17 cellular contexts compared by ENCODE assay signal in the genomic region with DNA sequence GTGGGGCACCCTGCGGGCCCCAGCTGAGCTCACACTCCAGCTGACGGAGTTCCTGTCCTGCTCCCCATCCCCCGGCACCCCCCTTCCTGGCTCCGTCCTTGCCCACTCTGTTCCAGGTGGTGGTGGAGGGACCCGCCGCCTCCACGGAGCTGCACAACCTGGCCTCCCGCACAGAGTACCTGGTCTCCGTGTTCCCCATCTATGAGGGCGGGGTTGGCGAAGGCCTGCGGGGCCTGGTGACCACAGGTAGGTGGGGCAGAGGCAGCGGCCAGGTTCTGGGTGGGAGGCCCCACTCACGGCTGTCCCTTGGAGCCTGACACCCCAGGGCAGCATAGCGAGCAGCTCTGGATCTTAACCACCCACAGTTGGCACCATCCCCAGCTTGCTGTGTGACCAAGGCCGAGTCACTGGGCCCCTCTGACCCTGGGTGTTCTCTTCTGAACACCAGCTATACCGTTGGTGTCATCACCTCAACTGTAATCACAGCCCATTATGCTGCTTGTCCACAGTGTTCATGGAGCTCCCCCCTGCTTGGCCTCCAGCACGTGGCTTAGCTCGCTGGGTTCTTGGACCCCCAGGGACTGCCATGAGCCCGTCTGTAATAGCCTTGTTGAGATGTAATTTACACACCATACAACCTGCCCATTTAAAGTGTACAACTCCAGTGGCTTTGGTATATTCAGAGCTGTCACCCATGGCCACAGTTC.
DNase-seq lines count a peak whose midpoint lies in the region; ATAC-seq and TF ChIP-seq lines count a peak whose summit lies in the region.
"Had no signal": no experiment of that assay in that cellular context is flagged by ENCODE, and none has a peak within 500 bp of the region (broad histone marks: within the 10 kb centered on the region; RNA-seq: fewer than 3 reads in every experiment).

No MANE protein-coding gene starts in this region.

- ATAC-seq in RWPE2 (ENCODE audit: low read depth) (peak; percentile 24), GM18907 (IDR thresholded peaks at IDR 0.05; ENCODE audit: unreplicated experiment) (no peak)
- ATAC-seq: activated CD8-positive, alpha-beta memory T cell treated with anti-CD3 and anti-CD28 coated beads, Interleukin-2, amount 10 ng/mL, durations not matched to agents 7 days and 5 days had no signal

- H3K36me3 ChIP-seq in HEK293 (ENCODE audit: control insufficient read depth in 2 of 2, insufficient read depth in 1 of 2, low read length in 2 of 2) (no peaks in the 10 kb centered on the region), RWPE2 (ENCODE audit: low read depth) (no peaks in the 10 kb centered on the region)

- CTCF ChIA-PET in HEK293 (lab: Yijun Ruan, JAX): interaction anchor here (0.5 to 4.9 kb wide), 17 partner anchors 8 to 670 kb away, joined by 3 to 89 read pairs (median 5); partner anchors contain the start of gene COL20A1

- no peak for TF ChIP-seq CTCF in HEK293 (tag by site-specific recombination; IDR thresholded peaks at IDR 0.05)
- TF ChIP-seq CTCF in RWPE2 (IDR thresholded peaks at IDR 0.05; ENCODE audit: poor library complexity, severe bottlenecking): no peak

- POLR2A ChIA-PET in HEK293 (lab: Yijun Ruan, JAX): interaction anchor here (1.2 kb wide), 1 partner anchor 70 kb away, joined by 3 read pairs; no protein-coding TSS in a partner anchor

- H3K27ac ChIP-seq in HEK293 (ENCODE audit: extremely low read depth, low read depth, low read length): no peak overlapping the region
- no peak overlapping the region for H3K27ac ChIP-seq in RWPE2 (ENCODE audit: poor library complexity, severe bottlenecking)
- H3K27ac ChIP-seq in substantia nigra (ENCODE audit: low read depth, low read length, poor library complexity, severe bottlenecking): no peak overlapping the region
- H3K27ac ChIP-seq: 22Rv1, dorsolateral prefrontal cortex had no signal

- peaks cover 24% of the 10 kb centered on the region for H3K27me3 ChIP-seq in RWPE2 (ENCODE audit: insufficient read depth, poor library complexity, severe bottlenecking)

- H3K4me1 ChIP-seq in HEK293 (ENCODE audit: control insufficient read depth, insufficient read depth, low read length) (no peaks in the 10 kb centered on the region), RWPE2 (ENCODE audit: insufficient read depth, poor library complexity, severe bottlenecking) (no peaks in the 10 kb centered on the region)

- peak in 2 of 3 experiments; percentile 22 to 34 for DNase-seq in NCI-H1417 (lab: John Stamatoyannopoulos, UW)
- DNase-seq in NCI-H1417 treated with DMSO at 0.1 percent for 48 hours (lab: John Stamatoyannopoulos, UW): no peak
- no peak for DNase-seq in RWPE2 (ENCODE audit: low spot score)
- DNase-seq in kidney tubule cell (ENCODE audit: low spot score): peak; percentile 65
- DNase-seq in hepatic stellate cell (ENCODE audit: low spot score): no peak
- no peak for DNase-seq in substantia nigra (lab: John Stamatoyannopoulos, UW)
- DNase-seq: CD4-positive, CD25-positive, alpha-beta regulatory T cell; HFFc6; kidney; NCI-H774; T1000 had no signal

- H3K9me3 ChIP-seq in HEK293 (ENCODE audit: control insufficient read depth, insufficient read depth, low read depth, low read length) (no peaks in the 10 kb centered on the region), RWPE2 (ENCODE audit: severe bottlenecking) (no peaks in the 10 kb centered on the region)

- H3K4me3 ChIP-seq in HEK293 (ENCODE audit: low read depth, low read length) (no peak overlapping the region), RWPE2 (ENCODE audit: severe bottlenecking) (no peak overlapping the region)
- H3K4me3 ChIP-seq: dorsolateral prefrontal cortex, GM12878 had no signal

TF ChIP-seq in HEK293, 187 proteins besides CTCF, POLR2A, EP300 and RAD21 (continues in another document):
- TF ChIP-seq OSR2 (tag by site-specific recombination; IDR thresholded peaks at IDR 0.05) (no peak), ZNF155 (tag by site-specific recombination; IDR thresholded peaks at IDR 0.05) (no peak), GLIS2 (tag by site-specific recombination; IDR thresholded peaks at IDR 0.05) (peak; percentile 32; the same call in 1 of the 2 replicates), GLIS1 (tag by site-specific recombination; IDR thresholded peaks at IDR 0.05) (peak; percentile 98), TRIM28 (IDR thresholded peaks at IDR 0.05; ENCODE audit: borderline replicate concordance, low read length) (no peak), KLF9 (tag by site-specific recombination; IDR thresholded peaks at IDR 0.05; ENCODE audit: low read depth) (no peak), ZBTB26 (tag by site-specific recombination; optimal IDR thresholded peaks at IDR 0.05) (peak; percentile 7), EGR2 (tag by site-specific recombination; IDR thresholded peaks at IDR 0.05; ENCODE audit: low read depth) (peak; percentile 80), PBX3 (CRISPR knock-in tag; IDR thresholded peaks at IDR 0.05) (no peak), ZIC2 (tag by site-specific recombination; IDR thresholded peaks at IDR 0.05) (peak; percentile 86), FEZF1 (tag by site-specific recombination; IDR thresholded peaks at IDR 0.05) (no peak), ZFHX2 (tag by site-specific recombination; conservative IDR thresholded peaks at IDR 0.05) (peak; percentile 74), IKZF3 (tag by site-specific recombination; IDR thresholded peaks at IDR 0.05) (no peak)
- TF ChIP-seq, protein P1, sequence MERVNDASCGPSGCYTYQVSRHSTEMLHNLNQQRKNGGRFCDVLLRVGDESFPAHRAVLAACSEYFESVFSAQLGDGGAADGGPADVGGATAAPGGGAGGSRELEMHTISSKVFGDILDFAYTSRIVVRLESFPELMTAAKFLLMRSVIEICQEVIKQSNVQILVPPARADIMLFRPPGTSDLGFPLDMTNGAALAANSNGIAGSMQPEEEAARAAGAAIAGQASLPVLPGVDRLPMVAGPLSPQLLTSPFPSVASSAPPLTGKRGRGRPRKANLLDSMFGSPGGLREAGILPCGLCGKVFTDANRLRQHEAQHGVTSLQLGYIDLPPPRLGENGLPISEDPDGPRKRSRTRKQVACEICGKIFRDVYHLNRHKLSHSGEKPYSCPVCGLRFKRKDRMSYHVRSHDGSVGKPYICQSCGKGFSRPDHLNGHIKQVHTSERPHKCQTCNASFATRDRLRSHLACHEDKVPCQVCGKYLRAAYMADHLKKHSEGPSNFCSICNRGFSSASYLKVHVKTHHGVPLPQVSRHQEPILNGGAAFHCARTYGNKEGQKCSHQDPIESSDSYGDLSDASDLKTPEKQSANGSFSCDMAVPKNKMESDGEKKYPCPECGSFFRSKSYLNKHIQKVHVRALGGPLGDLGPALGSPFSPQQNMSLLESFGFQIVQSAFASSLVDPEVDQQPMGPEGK (tag by site-specific recombination; IDR thresholded peaks at IDR 0.05): 0 out of 2 replicates have a peak, but pooled peaks have one; percentile 14
- TF ChIP-seq, protein P2, sequence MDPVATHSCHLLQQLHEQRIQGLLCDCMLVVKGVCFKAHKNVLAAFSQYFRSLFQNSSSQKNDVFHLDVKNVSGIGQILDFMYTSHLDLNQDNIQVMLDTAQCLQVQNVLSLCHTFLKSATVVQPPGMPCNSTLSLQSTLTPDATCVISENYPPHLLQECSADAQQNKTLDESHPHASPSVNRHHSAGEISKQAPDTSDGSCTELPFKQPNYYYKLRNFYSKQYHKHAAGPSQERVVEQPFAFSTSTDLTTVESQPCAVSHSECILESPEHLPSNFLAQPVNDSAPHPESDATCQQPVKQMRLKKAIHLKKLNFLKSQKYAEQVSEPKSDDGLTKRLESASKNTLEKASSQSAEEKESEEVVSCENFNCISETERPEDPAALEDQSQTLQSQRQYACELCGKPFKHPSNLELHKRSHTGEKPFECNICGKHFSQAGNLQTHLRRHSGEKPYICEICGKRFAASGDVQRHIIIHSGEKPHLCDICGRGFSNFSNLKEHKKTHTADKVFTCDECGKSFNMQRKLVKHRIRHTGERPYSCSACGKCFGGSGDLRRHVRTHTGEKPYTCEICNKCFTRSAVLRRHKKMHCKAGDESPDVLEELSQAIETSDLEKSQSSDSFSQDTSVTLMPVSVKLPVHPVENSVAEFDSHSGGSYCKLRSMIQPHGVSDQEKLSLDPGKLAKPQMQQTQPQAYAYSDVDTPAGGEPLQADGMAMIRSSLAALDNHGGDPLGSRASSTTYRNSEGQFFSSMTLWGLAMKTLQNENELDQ (tag by site-specific recombination; IDR thresholded peaks at IDR 0.05; ENCODE audit: low read depth): no peak
- TF ChIP-seq, protein P3, sequence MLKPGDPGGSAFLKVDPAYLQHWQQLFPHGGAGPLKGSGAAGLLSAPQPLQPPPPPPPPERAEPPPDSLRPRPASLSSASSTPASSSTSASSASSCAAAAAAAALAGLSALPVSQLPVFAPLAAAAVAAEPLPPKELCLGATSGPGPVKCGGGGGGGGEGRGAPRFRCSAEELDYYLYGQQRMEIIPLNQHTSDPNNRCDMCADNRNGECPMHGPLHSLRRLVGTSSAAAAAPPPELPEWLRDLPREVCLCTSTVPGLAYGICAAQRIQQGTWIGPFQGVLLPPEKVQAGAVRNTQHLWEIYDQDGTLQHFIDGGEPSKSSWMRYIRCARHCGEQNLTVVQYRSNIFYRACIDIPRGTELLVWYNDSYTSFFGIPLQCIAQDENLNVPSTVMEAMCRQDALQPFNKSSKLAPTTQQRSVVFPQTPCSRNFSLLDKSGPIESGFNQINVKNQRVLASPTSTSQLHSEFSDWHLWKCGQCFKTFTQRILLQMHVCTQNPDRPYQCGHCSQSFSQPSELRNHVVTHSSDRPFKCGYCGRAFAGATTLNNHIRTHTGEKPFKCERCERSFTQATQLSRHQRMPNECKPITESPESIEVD (tag by site-specific recombination; IDR thresholded peaks at IDR 0.05): no peak

Comparison
In these comparisons a context has a peak if more than half of its experiments do, and no peak if none do; other contexts are left out.
1. DNase-seq: peak in NCI-H1417 (2 of 3) and kidney tubule cell (single experiment); none in NCI-H1417 treated with DMSO at 0.1 percent for 48 hours (single experiment), RWPE2 (single experiment), hepatic stellate cell (single experiment) and substantia nigra (0 of 49).